1 cellular context compared by ENCODE assay signal in the genomic region with DNA sequence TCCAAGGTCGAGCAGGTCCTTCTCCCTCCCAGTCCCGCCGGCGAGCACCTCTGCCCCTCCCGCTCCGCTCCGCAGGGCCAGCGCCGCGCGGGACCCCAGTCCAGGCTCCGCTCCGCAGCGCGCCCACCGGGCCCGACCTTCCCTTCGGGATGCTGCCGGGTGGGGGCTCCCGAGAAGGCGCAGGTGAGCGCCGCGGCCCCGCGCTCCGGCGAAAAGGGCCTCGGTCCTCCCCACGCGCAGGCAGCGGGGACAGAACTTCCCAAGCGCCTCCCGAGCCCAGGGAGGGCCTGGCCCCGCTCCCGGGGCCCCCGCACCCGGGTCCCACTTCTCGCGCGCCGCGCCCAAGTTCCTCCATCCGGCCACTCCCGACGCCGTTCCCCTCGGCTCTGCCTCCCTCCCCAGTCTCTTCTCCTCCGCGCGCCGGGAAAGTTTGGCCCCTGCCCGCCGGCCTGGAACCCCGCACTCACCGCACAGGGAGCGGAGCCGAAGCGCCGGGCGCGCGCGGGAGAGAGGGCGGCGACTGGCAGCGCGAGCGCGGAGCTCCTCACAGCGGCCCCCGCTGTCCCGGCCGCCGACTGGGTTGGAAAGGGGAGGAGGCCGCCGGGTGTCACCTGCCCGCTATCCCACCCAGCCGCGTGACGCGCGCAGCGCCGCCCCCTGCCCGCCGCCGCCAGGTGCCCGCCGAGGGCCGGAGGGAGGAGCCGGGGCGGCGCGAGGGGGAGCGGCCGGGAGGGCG.
TF ChIP-seq lines count a peak whose summit lies in the region.

A gene (minus strand): TSS at position 577 of the 736 bp plus-strand sequence. CDS start 56,872 bp downstream, outside the sequence.

TF ChIP-seq in GM23338, 12 proteins besides CTCF, POLR2A, EP300 and RAD21 (continued from another document):
- TF ChIP-seq, protein P1, sequence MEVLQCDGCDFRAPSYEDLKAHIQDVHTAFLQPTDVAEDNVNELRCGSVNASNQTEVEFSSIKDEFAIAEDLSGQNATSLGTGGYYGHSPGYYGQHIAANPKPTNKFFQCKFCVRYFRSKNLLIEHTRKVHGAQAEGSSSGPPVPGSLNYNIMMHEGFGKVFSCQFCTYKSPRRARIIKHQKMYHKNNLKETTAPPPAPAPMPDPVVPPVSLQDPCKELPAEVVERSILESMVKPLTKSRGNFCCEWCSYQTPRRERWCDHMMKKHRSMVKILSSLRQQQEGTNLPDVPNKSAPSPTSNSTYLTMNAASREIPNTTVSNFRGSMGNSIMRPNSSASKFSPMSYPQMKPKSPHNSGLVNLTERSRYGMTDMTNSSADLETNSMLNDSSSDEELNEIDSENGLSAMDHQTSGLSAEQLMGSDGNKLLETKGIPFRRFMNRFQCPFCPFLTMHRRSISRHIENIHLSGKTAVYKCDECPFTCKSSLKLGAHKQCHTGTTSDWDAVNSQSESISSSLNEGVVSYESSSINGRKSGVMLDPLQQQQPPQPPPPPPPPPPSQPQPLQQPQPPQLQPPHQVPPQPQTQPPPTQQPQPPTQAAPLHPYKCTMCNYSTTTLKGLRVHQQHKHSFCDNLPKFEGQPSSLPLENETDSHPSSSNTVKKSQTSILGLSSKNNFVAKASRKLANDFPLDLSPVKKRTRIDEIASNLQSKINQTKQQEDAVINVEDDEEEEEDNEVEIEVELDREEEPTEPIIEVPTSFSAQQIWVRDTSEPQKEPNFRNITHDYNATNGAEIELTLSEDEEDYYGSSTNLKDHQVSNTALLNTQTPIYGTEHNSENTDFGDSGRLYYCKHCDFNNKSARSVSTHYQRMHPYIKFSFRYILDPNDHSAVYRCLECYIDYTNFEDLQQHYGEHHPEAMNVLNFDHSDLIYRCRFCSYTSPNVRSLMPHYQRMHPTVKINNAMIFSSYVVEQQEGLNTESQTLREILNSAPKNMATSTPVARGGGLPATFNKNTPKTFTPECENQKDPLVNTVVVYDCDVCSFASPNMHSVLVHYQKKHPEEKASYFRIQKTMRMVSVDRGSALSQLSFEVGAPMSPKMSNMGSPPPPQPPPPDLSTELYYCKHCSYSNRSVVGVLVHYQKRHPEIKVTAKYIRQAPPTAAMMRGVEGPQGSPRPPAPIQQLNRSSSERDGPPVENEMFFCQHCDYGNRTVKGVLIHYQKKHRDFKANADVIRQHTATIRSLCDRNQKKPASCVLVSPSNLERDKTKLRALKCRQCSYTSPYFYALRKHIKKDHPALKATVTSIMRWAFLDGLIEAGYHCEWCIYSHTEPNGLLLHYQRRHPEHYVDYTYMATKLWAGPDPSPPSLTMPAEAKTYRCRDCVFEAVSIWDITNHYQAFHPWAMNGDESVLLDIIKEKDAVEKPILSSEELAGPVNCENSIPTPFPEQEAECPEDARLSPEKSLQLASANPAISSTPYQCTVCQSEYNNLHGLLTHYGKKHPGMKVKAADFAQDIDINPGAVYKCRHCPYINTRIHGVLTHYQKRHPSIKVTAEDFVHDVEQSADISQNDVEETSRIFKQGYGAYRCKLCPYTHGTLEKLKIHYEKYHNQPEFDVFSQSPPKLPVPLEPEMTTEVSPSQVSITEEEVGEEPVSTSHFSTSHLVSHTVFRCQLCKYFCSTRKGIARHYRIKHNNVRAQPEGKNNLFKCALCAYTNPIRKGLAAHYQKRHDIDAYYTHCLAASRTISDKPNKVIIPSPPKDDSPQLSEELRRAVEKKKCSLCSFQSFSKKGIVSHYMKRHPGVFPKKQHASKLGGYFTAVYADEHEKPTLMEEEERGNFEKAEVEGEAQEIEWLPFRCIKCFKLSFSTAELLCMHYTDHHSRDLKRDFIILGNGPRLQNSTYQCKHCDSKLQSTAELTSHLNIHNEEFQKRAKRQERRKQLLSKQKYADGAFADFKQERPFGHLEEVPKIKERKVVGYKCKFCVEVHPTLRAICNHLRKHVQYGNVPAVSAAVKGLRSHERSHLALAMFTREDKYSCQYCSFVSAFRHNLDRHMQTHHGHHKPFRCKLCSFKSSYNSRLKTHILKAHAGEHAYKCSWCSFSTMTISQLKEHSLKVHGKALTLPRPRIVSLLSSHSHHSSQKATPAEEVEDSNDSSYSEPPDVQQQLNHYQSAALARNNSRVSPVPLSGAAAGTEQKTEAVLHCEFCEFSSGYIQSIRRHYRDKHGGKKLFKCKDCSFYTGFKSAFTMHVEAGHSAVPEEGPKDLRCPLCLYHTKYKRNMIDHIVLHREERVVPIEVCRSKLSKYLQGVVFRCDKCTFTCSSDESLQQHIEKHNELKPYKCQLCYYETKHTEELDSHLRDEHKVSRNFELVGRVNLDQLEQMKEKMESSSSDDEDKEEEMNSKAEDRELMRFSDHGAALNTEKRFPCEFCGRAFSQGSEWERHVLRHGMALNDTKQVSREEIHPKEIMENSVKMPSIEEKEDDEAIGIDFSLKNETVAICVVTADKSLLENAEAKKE (CRISPR knock-in tag; IDR thresholded peaks at IDR 0.05): no peak
- peak; percentile 76 for TF ChIP-seq CREB1 (CRISPR knock-in tag; IDR thresholded peaks at IDR 0.05; ENCODE audit: low read depth)
- TF ChIP-seq JUNB (IDR thresholded peaks at IDR 0.05; ENCODE audit: unreplicated experiment): no peak
- TF ChIP-seq STAT1 (IDR thresholded peaks at IDR 0.05; ENCODE audit: unreplicated experiment): no peak
- TF ChIP-seq NANOG (IDR thresholded peaks at IDR 0.05; ENCODE audit: borderline replicate concordance): no peak
- TF ChIP-seq, protein P2, sequence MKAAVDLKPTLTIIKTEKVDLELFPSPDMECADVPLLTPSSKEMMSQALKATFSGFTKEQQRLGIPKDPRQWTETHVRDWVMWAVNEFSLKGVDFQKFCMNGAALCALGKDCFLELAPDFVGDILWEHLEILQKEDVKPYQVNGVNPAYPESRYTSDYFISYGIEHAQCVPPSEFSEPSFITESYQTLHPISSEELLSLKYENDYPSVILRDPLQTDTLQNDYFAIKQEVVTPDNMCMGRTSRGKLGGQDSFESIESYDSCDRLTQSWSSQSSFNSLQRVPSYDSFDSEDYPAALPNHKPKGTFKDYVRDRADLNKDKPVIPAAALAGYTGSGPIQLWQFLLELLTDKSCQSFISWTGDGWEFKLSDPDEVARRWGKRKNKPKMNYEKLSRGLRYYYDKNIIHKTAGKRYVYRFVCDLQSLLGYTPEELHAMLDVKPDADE (IDR thresholded peaks at IDR 0.05): no peak
- TF ChIP-seq, protein P3, sequence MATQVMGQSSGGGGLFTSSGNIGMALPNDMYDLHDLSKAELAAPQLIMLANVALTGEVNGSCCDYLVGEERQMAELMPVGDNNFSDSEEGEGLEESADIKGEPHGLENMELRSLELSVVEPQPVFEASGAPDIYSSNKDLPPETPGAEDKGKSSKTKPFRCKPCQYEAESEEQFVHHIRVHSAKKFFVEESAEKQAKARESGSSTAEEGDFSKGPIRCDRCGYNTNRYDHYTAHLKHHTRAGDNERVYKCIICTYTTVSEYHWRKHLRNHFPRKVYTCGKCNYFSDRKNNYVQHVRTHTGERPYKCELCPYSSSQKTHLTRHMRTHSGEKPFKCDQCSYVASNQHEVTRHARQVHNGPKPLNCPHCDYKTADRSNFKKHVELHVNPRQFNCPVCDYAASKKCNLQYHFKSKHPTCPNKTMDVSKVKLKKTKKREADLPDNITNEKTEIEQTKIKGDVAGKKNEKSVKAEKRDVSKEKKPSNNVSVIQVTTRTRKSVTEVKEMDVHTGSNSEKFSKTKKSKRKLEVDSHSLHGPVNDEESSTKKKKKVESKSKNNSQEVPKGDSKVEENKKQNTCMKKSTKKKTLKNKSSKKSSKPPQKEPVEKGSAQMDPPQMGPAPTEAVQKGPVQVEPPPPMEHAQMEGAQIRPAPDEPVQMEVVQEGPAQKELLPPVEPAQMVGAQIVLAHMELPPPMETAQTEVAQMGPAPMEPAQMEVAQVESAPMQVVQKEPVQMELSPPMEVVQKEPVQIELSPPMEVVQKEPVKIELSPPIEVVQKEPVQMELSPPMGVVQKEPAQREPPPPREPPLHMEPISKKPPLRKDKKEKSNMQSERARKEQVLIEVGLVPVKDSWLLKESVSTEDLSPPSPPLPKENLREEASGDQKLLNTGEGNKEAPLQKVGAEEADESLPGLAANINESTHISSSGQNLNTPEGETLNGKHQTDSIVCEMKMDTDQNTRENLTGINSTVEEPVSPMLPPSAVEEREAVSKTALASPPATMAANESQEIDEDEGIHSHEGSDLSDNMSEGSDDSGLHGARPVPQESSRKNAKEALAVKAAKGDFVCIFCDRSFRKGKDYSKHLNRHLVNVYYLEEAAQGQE (IDR thresholded peaks at IDR 0.05; ENCODE audit: unreplicated experiment): no peak
TF ChIP-seq in GM23338: peak in this region for 2.
